Comparison of ENCODE assay signal across 8 cellular contexts in the genomic region with DNA sequence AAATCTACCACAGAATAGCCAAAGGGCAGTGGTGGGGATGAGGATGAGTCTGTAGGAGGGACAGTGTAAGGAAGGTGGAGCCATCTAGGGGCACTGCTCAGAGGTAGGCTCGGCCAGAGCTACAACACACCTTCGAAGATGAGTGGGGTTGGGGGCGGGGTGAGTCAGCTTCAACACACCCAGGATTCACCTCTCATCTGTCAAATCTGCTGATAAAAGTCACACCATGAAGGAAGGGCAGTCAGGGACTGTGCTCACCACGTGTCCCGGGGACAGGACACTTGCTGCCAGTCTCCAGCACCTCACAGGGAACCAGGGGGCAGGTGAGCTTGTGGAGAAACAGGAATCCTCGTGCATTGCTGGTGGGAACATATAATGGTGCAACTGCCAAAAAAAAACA.
A peak's percentile ranks its signal among the peaks of the same experiment; 100 is the strongest.
DNase-seq lines count a peak whose midpoint lies in the region; ATAC-seq and TF ChIP-seq lines count a peak whose summit lies in the region.
"Had no signal": no experiment of that assay in that cellular context is flagged by ENCODE, and none has a peak within 500 bp of the region (broad histone marks: within the 10 kb centered on the region; RNA-seq: fewer than 3 reads in every experiment).

No MANE protein-coding gene starts in this region.

- H3K79me2 ChIP-seq in OCI-LY7 (ENCODE audit: insufficient read depth, low read depth, low read length) = peaks cover 93% of the 10 kb centered on the region

- no peak overlapping the region for H3K4me2 ChIP-seq in OCI-LY7 (ENCODE audit: low read length)
- H3K4me2 ChIP-seq: KMS-11 had no signal

- peak; percentile 54 to 60 for ATAC-seq in activated T-cell treated with anti-CD3 and anti-CD28 coated beads, Interleukin-2, amount 50 U/mL, for 4 hours
- ATAC-seq in left lung = no peak
- ATAC-seq in HG02852 (IDR thresholded peaks at IDR 0.05; ENCODE audit: unreplicated experiment) = no peak

- H3K4me3 ChIP-seq in OCI-LY7 (ENCODE audit: low read depth, low read length, poor library complexity, severe bottlenecking) = no peak overlapping the region
- no peak overlapping the region for H3K4me3 ChIP-seq in left lung

- peaks cover 59% of the 10 kb centered on the region for H4K20me1 ChIP-seq in OCI-LY7 (ENCODE audit: insufficient read depth, low read length)

- CTCF ChIA-PET in OCI-LY7 (lab: Charles Lee; ENCODE audit: unreplicated experiment) = interaction anchor here (0.7 kb wide), 1 partner anchor 102 kb away, joined by 3 read pairs; no protein-coding TSS in a partner anchor

- intact Hi-C loops in OCI-LY7 (cut with micrococcal nuclease; ENCODE audit: unreplicated experiment) (no loop called here), left lung (cut with DNase I) (no loop called here)

- H3K9me3 ChIP-seq in OCI-LY7 (ENCODE audit: low read length) (no peaks in the 10 kb centered on the region), left lung (no peaks in the 10 kb centered on the region)

- no peaks in the 10 kb centered on the region for H3K27me3 ChIP-seq in left lung

- no peak overlapping the region for H2AFZ ChIP-seq in OCI-LY7 (ENCODE audit: low read length)

- H3K27me3 Mint-ChIP-seq in activated T-cell treated with anti-CD3 and anti-CD28 coated beads, Interleukin-2, amount 50 U/mL, for 4 hours (ENCODE audit: low read depth) = no peaks in the 10 kb centered on the region

- peaks cover 10% of the 10 kb centered on the region for H3K36me3 Mint-ChIP-seq in activated T-cell treated with anti-CD3 and anti-CD28 coated beads, Interleukin-2, amount 50 U/mL, for 4 hours (ENCODE audit: insufficient read depth)

- H3K4me3 Mint-ChIP-seq in activated T-cell treated with anti-CD3 and anti-CD28 coated beads, Interleukin-2, amount 50 U/mL, for 4 hours = peak overlapping the region; percentile 35

- no peaks in the 10 kb centered on the region for H3K9me3 Mint-ChIP-seq in activated T-cell treated with anti-CD3 and anti-CD28 coated beads, Interleukin-2, amount 50 U/mL, for 4 hours

- TF ChIP-seq CTCF in OCI-LY7 (conservative IDR thresholded peaks at IDR 0.05; ENCODE audit: low read length) = peak; percentile 35; the same call in 1 of the 2 replicates
- no peak for TF ChIP-seq CTCF in left lung (IDR thresholded peaks at IDR 0.05)

- H3K27ac ChIP-seq in OCI-LY7 (ENCODE audit: low read depth, low read length, poor library complexity, severe bottlenecking) = no peak overlapping the region
- H3K27ac ChIP-seq in left lung = peak overlapping the region; percentile 28 to 66
- H3K27ac ChIP-seq: KMS-11 had no signal

- no peak for DNase-seq in OCI-LY7 (ENCODE audit: low spot score)
- DNase-seq in activated T-cell treated with anti-CD3 and anti-CD28 coated beads, Interleukin-2, amount 50 U/mL, for 4 hours = peak; percentile 66
- DNase-seq in left lung = no peak
- peak; percentile 82 for DNase-seq in stimulated activated CD8-positive, alpha-beta memory T cell treated with anti-CD3 and anti-CD28 coated beads, Interleukin-4, amount 100 ng/mL, for 48 hours
- DNase-seq in SHP77 (lab: John Stamatoyannopoulos, UW) = no peak
- DNase-seq in GM19240 (ENCODE audit: insufficient read length, low spot score) = no peak

- POLR2A ChIA-PET in OCI-LY7 (lab: Charles Lee) = interaction anchor here (0.7 kb wide), 1 partner anchor 16 kb away, joined by 4 read pairs; no protein-coding TSS in a partner anchor

- no peaks in the 10 kb centered on the region for H3K9me2 ChIP-seq in OCI-LY7 (ENCODE audit: insufficient read depth, low read length)

- H3K36me3 ChIP-seq in OCI-LY7 (ENCODE audit: insufficient read depth, low read length) = peaks cover 45% of the 10 kb centered on the region
- H3K36me3 ChIP-seq in left lung = no peaks in the 10 kb centered on the region

- BruUV-seq in OCI-LY7 (replicated peaks; lab: Mats Ljungman, UMichigan) = no TSS peak

- H3K4me1 ChIP-seq in OCI-LY7 (ENCODE audit: insufficient read depth, low read length, poor library complexity, severe bottlenecking) (peaks cover 57% of the 10 kb centered on the region), left lung (peaks cover 4 to 98% of the 10 kb centered on the region in 2 donors)

- peaks cover 93% of the 10 kb centered on the region for H3K4me1 Mint-ChIP-seq in activated T-cell treated with anti-CD3 and anti-CD28 coated beads, Interleukin-2, amount 50 U/mL, for 4 hours (ENCODE audit: low read depth)

Comparison
In these comparisons a context has a peak if more than half of its experiments do, and no peak if none do; other contexts are left out.
1. DNase-seq: peak in activated T-cell treated with anti-CD3 and anti-CD28 coated beads, Interleukin-2, amount 50 U/mL, for 4 hours (single experiment) and stimulated activated CD8-positive, alpha-beta memory T cell treated with anti-CD3 and anti-CD28 coated beads, Interleukin-4, amount 100 ng/mL, for 48 hours (single experiment); none in OCI-LY7 (single experiment), left lung (0 of 2), SHP77 (0 of 2) and GM19240 (single experiment).
2. ATAC-seq: peak in activated T-cell treated with anti-CD3 and anti-CD28 coated beads, Interleukin-2, amount 50 U/mL, for 4 hours (2 of 2); none in left lung (single experiment) and HG02852 (single experiment).